Comparison of ENCODE assay signal across 1 cellular context in the genomic region with DNA sequence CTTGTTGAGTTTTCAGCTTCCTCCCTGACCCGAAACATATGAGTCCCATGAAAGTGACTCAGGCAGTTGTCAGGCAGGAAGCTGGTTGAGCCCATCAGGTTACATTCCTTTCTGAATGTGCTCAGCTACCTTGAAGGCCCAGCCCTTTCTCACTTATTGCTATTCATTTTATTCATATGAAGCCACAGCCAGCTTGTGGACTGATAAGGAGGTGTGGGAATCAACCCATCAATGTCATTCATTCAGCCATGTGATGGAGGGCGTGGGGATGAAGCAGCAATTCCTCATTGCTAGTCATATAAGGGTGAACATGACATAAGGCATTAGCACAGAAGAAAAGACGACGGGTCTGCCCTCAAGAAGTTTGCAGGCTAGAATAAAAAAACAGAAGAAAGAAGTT.
TF ChIP-seq lines count a peak whose summit lies in the region.

No MANE protein-coding gene starts in this region.

TF ChIP-seq in K562, 482 proteins besides CTCF, POLR2A, EP300 and RAD21 (continued from another document):
- TF ChIP-seq, protein P1, sequence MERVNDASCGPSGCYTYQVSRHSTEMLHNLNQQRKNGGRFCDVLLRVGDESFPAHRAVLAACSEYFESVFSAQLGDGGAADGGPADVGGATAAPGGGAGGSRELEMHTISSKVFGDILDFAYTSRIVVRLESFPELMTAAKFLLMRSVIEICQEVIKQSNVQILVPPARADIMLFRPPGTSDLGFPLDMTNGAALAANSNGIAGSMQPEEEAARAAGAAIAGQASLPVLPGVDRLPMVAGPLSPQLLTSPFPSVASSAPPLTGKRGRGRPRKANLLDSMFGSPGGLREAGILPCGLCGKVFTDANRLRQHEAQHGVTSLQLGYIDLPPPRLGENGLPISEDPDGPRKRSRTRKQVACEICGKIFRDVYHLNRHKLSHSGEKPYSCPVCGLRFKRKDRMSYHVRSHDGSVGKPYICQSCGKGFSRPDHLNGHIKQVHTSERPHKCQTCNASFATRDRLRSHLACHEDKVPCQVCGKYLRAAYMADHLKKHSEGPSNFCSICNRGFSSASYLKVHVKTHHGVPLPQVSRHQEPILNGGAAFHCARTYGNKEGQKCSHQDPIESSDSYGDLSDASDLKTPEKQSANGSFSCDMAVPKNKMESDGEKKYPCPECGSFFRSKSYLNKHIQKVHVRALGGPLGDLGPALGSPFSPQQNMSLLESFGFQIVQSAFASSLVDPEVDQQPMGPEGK (CRISPR knock-in tag; IDR thresholded peaks at IDR 0.05; ENCODE audit: borderline replicate concordance), result no peak
- TF ChIP-seq NFE2 (IDR thresholded peaks at IDR 0.05; ENCODE audit: low read depth), result peak; percentile 39
- TF ChIP-seq, protein P2, sequence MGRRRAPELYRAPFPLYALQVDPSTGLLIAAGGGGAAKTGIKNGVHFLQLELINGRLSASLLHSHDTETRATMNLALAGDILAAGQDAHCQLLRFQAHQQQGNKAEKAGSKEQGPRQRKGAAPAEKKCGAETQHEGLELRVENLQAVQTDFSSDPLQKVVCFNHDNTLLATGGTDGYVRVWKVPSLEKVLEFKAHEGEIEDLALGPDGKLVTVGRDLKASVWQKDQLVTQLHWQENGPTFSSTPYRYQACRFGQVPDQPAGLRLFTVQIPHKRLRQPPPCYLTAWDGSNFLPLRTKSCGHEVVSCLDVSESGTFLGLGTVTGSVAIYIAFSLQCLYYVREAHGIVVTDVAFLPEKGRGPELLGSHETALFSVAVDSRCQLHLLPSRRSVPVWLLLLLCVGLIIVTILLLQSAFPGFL (CRISPR knock-in tag; IDR thresholded peaks at IDR 0.05), result no peak
- no peak for TF ChIP-seq POLR3A (IDR thresholded peaks at IDR 0.05; ENCODE audit: borderline replicate concordance, extremely low read depth, insufficient read depth, insufficient read length)
- no peak for TF ChIP-seq ADNP (tag; IDR thresholded peaks at IDR 0.05)
- no peak for TF ChIP-seq FOXJ3 (CRISPR knock-in tag; IDR thresholded peaks at IDR 0.05)
- no peak for TF ChIP-seq FOXP1 (CRISPR knock-in tag; IDR thresholded peaks at IDR 0.05)
- TF ChIP-seq MXI1 (IDR thresholded peaks at IDR 0.05; ENCODE audit: low read depth, low read length), result no peak
